In the genomic region with DNA sequence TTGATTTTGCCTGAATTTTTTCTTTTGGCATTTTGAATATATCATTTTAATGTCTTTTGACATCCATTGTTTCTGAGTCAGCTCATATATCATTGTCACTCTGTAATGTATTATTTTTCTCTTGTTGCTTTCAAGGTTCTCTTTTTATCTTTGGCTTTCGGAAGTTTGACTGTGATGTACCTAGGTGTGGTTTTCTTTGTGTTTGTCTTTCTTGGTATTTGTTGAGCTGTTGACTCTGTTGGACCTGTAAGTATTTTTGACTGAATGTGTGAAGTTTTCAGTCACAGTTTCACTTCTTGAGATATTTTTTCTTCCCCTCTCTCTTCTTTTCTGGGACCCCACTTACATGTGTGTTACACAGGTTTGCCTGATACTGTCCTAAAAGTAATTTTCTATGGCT, we compare ENCODE assay signal across 21 cellular contexts. TPM values are rescaled to one million over a fixed set of nuclear protein-coding genes. Genes with fewer than 3 reads are reported as not detected.
"Had no signal": no experiment of that assay in that cellular context is flagged by ENCODE, and none has a peak within 500 bp of the region (broad histone marks: within the 10 kb centered on the region; RNA-seq: fewer than 3 reads in every experiment).

No MANE protein-coding gene starts in this region.

- H3K4me1 ChIP-seq: ascending aorta, breast epithelium, gastrocnemius medialis, heart left ventricle, left ventricle myocardium inferior, prostate gland, tibial artery had no signal

- ATAC-seq: esophagus mucosa, gastrocnemius medialis, heart left ventricle, right cardiac atrium had no signal

- H3K27me3 ChIP-seq: ascending aorta, breast epithelium, gastrocnemius medialis, heart left ventricle, tibial artery had no signal

- FAIRE-seq: urothelium cell line had no signal

- H3K9ac ChIP-seq: SK-N-SH had no signal

- H3K4me3 ChIP-seq: ascending aorta, breast epithelium, gastrocnemius medialis, heart left ventricle, left ventricle myocardium inferior, prostate gland, tibial artery had no signal

- H3K36me3 ChIP-seq: breast epithelium, prostate gland had no signal

- H3K4me2 ChIP-seq: SK-N-SH had no signal

- H3K9me3 ChIP-seq: ascending aorta, breast epithelium, gastrocnemius medialis, heart left ventricle, left ventricle myocardium inferior, prostate gland, SK-N-SH, tibial artery had no signal

- H3K27ac ChIP-seq: ascending aorta, breast epithelium, gastrocnemius medialis, heart left ventricle, left ventricle myocardium inferior, prostate gland, tibial artery had no signal

- DNase-seq: activated naive CD4-positive, alpha-beta T cell treated with Interleukin-2 at 50 U/mL for 16 hours; cortex of kidney; effector CD4-positive, alpha-beta T cell; gastrocnemius medialis; heart left ventricle; immature natural killer cell; kidney glomerular epithelial cell; left ventricle myocardium inferior; occipital lobe; right cardiac atrium; SK-N-SH; stimulated activated CD4-positive, alpha-beta T cell treated with anti-CD3 and anti-CD28 coated beads, Interleukin-2, amount 100 ng/mL, for 24 hours; stimulated activated naive CD4-positive, alpha-beta T cell treated with Interleukin-2 at 50 U/mL for 16 hours; substantia nigra; tibial artery had no signal

- H3K4me3 Mint-ChIP-seq: immature natural killer cell had no signal

- H3K9me3 Mint-ChIP-seq: immature natural killer cell had no signal

- H3K27ac Mint-ChIP-seq: immature natural killer cell had no signal

RNA-seq across cellular contexts. Expression of gene DRC1, which starts 24.9 kb away (rescaled TPM):
- total RNA-seq: ascending aorta, breast epithelium, esophagus mucosa, gastrocnemius medialis, left ventricle myocardium inferior, right cardiac atrium had no signal
- polyA plus RNA-seq: immature natural killer cell, right cardiac atrium had no signal

RNA-seq across cellular contexts. Expression of gene ADGRF3, which starts 30.2 kb away (rescaled TPM):
- total RNA-seq: ascending aorta, gastrocnemius medialis, left ventricle myocardium inferior, skeletal muscle tissue had no signal
